Comparison of ENCODE assay signal across 1 cellular context in the genomic region with DNA sequence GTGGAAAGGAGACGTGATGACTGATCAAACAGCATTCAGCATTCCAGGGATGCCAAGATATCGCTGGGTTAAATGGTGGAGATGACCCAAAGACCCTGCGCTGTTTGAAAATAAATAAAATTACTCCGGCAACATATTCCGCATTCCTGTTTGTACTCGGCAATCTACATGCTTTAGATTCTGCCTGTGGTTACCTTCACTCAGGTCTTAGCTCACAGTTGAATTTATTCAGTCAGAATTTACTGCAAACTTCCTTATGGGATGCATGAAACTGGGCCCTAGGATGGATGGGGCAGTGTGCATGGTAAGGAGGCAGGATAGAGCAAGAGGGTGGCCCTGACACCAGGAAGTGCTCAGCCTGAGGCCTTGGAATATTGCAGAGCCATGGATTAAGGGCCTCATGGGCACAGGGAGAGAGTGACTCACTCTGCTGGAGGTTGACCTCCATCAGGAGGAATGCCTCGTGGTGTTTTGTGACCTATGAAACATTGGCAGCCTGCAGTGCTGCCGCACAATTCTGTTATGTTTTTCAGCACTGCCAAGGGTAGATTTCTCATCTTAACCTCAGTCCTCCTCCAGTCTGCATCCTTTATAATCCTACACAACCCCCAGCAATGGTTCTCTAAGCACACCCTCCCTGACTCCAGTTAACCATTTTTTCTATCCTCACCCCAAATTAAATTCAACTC.
A peak's percentile ranks its signal among the peaks of the same experiment; 100 is the strongest.
TF ChIP-seq lines count a peak whose summit lies in the region.

No MANE protein-coding gene starts in this region.

TF ChIP-seq in HepG2, 621 proteins besides CTCF, POLR2A, EP300 and RAD21 (continued from another document and continues in another):
- TF ChIP-seq REL (CRISPR knock-in tag; conservative IDR thresholded peaks at IDR 0.05) (0 out of 2 replicates have a peak, but pooled peaks have one; percentile 47), ZNF567 (CRISPR knock-in tag; IDR thresholded peaks at IDR 0.05; ENCODE audit: borderline replicate concordance) (no peak), RARG (CRISPR knock-in tag; IDR thresholded peaks at IDR 0.05; ENCODE audit: low read depth) (no peak), AFF4 (CRISPR knock-in tag; IDR thresholded peaks at IDR 0.05) (no peak), NFKB2 (CRISPR knock-in tag; IDR thresholded peaks at IDR 0.05; ENCODE audit: borderline replicate concordance) (no peak), ZNF572 (CRISPR knock-in tag; IDR thresholded peaks at IDR 0.05) (no peak), ZSCAN25 (CRISPR knock-in tag; IDR thresholded peaks at IDR 0.05) (peak; percentile 17; the same call in 1 of the 2 replicates), CEBPB (IDR thresholded peaks at IDR 0.05; ENCODE audit: borderline replicate concordance, low read depth, low read length) (no peak), POLR2G (IDR thresholded peaks at IDR 0.05; ENCODE audit: low read depth, low read length) (peak; percentile 21; the same call in 1 of the 2 replicates), SRF (IDR thresholded peaks at IDR 0.05; ENCODE audit: low read depth, low read length) (no peak), MZF1 (CRISPR knock-in tag; IDR thresholded peaks at IDR 0.05; ENCODE audit: borderline replicate concordance) (no peak), PREB (CRISPR knock-in tag; IDR thresholded peaks at IDR 0.05) (no peak), DPF2 (CRISPR knock-in tag; IDR thresholded peaks at IDR 0.05; ENCODE audit: borderline replicate concordance, low read depth) (no peak), ZNF484 (CRISPR knock-in tag; IDR thresholded peaks at IDR 0.05; ENCODE audit: borderline replicate concordance, low read depth) (no peak), MEIS1 (CRISPR knock-in tag; IDR thresholded peaks at IDR 0.05; ENCODE audit: borderline replicate concordance) (no peak), MLLT10 (CRISPR knock-in tag; IDR thresholded peaks at IDR 0.05) (no peak), ZNF282 (IDR thresholded peaks at IDR 0.05; ENCODE audit: partially characterized antibody) (no peak), ZKSCAN5 (CRISPR knock-in tag; IDR thresholded peaks at IDR 0.05) (no peak), MED13 (CRISPR knock-in tag; IDR thresholded peaks at IDR 0.05) (no peak), ZNF788 (CRISPR knock-in tag; IDR thresholded peaks at IDR 0.05; ENCODE audit: borderline replicate concordance) (no peak), ZNF569 (CRISPR knock-in tag; IDR thresholded peaks at IDR 0.05; ENCODE audit: borderline replicate concordance) (no peak), ZSCAN12 (CRISPR knock-in tag; IDR thresholded peaks at IDR 0.05) (no peak), KLF13 (CRISPR knock-in tag; IDR thresholded peaks at IDR 0.05) (no peak), ZNF274 (CRISPR knock-in tag; IDR thresholded peaks at IDR 0.05) (peak; percentile 76; the same call in 1 of the 2 replicates), ZNF331 (CRISPR knock-in tag; IDR thresholded peaks at IDR 0.05) (peak; percentile 94), CSRNP1 (CRISPR knock-in tag; IDR thresholded peaks at IDR 0.05) (0 out of 2 replicates have a peak, but pooled peaks have one; percentile 10), ZNF180 (CRISPR knock-in tag; IDR thresholded peaks at IDR 0.05; ENCODE audit: borderline replicate concordance, low read depth) (no peak), ZSCAN30 (CRISPR knock-in tag; IDR thresholded peaks at IDR 0.05) (no peak), ZNF776 (CRISPR knock-in tag; IDR thresholded peaks at IDR 0.05) (no peak), ZSCAN21 (CRISPR knock-in tag; IDR thresholded peaks at IDR 0.05; ENCODE audit: borderline replicate concordance) (0 out of 2 replicates have a peak, but pooled peaks have one; percentile 36), MTA3 (CRISPR knock-in tag; IDR thresholded peaks at IDR 0.05) (no peak), CC2D1A (CRISPR knock-in tag; IDR thresholded peaks at IDR 0.05) (0 out of 2 replicates have a peak, but pooled peaks have one; percentile 77), FOXC1 (CRISPR knock-in tag; IDR thresholded peaks at IDR 0.05; ENCODE audit: borderline replicate concordance) (no peak)
- TF ChIP-seq, protein P1, sequence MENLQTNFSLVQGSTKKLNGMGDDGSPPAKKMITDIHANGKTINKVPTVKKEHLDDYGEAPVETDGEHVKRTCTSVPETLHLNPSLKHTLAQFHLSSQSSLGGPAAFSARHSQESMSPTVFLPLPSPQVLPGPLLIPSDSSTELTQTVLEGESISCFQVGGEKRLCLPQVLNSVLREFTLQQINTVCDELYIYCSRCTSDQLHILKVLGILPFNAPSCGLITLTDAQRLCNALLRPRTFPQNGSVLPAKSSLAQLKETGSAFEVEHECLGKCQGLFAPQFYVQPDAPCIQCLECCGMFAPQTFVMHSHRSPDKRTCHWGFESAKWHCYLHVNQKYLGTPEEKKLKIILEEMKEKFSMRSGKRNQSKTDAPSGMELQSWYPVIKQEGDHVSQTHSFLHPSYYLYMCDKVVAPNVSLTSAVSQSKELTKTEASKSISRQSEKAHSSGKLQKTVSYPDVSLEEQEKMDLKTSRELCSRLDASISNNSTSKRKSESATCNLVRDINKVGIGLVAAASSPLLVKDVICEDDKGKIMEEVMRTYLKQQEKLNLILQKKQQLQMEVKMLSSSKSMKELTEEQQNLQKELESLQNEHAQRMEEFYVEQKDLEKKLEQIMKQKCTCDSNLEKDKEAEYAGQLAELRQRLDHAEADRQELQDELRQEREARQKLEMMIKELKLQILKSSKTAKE (CRISPR knock-in tag; IDR thresholded peaks at IDR 0.05; ENCODE audit: borderline replicate concordance) = 0 out of 2 replicates have a peak, but pooled peaks have one; percentile 20
- TF ChIP-seq, protein P2, sequence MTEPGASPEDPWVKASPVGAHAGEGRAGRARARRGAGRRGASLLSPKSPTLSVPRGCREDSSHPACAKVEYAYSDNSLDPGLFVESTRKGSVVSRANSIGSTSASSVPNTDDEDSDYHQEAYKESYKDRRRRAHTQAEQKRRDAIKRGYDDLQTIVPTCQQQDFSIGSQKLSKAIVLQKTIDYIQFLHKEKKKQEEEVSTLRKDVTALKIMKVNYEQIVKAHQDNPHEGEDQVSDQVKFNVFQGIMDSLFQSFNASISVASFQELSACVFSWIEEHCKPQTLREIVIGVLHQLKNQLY (CRISPR knock-in tag; IDR thresholded peaks at IDR 0.05) = peak; percentile 63; the same call in 1 of the 2 replicates
- TF ChIP-seq, protein P3, sequence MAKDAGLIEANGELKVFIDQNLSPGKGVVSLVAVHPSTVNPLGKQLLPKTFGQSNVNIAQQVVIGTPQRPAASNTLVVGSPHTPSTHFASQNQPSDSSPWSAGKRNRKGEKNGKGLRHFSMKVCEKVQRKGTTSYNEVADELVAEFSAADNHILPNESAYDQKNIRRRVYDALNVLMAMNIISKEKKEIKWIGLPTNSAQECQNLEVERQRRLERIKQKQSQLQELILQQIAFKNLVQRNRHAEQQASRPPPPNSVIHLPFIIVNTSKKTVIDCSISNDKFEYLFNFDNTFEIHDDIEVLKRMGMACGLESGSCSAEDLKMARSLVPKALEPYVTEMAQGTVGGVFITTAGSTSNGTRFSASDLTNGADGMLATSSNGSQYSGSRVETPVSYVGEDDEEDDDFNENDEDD (CRISPR knock-in tag; IDR thresholded peaks at IDR 0.05; ENCODE audit: borderline replicate concordance) = peak; percentile 68; the same call in 1 of the 2 replicates
- TF ChIP-seq, protein P4, sequence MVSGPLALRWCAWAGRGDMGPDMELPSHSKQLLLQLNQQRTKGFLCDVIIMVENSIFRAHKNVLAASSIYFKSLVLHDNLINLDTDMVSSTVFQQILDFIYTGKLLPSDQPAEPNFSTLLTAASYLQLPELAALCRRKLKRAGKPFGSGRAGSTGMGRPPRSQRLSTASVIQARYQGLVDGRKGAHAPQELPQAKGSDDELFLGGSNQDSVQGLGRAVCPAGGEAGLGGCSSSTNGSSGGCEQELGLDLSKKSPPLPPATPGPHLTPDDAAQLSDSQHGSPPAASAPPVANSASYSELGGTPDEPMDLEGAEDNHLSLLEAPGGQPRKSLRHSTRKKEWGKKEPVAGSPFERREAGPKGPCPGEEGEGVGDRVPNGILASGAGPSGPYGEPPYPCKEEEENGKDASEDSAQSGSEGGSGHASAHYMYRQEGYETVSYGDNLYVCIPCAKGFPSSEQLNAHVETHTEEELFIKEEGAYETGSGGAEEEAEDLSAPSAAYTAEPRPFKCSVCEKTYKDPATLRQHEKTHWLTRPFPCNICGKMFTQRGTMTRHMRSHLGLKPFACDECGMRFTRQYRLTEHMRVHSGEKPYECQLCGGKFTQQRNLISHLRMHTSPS (CRISPR knock-in tag; IDR thresholded peaks at IDR 0.05; ENCODE audit: low read depth) = peak; percentile 86
- TF ChIP-seq, protein P5, sequence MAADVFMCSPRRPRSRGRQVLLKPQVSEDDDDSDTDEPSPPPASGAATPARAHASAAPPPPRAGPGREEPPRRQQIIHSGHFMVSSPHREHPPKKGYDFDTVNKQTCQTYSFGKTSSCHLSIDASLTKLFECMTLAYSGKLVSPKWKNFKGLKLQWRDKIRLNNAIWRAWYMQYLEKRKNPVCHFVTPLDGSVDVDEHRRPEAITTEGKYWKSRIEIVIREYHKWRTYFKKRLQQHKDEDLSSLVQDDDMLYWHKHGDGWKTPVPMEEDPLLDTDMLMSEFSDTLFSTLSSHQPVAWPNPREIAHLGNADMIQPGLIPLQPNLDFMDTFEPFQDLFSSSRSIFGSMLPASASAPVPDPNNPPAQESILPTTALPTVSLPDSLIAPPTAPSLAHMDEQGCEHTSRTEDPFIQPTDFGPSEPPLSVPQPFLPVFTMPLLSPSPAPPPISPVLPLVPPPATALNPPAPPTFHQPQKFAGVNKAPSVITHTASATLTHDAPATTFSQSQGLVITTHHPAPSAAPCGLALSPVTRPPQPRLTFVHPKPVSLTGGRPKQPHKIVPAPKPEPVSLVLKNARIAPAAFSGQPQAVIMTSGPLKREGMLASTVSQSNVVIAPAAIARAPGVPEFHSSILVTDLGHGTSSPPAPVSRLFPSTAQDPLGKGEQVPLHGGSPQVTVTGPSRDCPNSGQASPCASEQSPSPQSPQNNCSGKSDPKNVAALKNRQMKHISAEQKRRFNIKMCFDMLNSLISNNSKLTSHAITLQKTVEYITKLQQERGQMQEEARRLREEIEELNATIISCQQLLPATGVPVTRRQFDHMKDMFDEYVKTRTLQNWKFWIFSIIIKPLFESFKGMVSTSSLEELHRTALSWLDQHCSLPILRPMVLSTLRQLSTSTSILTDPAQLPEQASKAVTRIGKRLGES (CRISPR knock-in tag; IDR thresholded peaks at IDR 0.05; ENCODE audit: borderline replicate concordance) = no peak
